In the genomic region with DNA sequence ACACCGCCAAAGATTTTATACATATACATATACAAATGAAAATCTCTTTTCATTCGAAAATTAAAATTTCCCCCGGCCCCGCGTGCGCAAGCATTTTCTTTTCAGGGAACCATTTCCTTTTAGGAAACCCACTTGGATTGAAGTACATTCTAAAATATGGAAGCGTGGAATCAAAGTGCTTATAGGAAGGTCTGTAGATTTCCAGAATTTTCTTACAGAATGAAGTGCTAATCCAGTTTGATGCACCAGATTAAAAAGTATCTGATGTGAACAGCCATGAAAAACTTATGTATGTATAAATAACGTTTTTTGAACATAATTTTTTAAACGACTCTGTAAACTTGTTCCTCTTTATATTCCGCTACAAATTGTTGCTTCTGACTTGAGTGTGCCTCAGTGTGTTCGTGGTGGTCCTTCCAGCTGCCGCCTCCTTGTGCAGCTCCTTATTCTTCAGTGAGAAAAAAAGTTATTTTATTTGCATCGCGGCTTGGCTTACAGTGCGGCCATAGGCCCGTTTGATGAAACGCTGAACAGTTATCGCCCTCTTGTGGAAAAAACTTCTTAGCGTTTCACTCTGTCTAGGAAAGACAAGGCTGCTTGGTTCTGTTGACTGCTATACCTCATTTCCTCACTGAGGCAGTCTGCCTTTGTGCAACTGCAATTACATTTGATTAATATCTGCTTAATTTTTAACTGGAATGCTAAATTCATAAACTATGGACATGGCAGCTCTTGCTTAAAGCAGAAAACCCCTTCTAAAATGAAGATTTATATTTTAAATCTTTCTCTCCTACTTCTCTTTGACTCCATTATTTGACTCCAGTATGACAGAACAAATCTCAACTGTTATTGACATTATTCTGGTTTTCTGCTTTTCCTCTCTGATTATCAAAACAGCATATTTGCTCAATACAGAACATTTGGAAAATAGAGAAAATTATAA, we compare ENCODE assay signal across 8 cellular contexts. TPM values are rescaled to one million over a fixed set of nuclear protein-coding genes. Genes with fewer than 3 reads are reported as not detected.
A peak's percentile ranks its signal among the peaks of the same experiment; 100 is the strongest.
DNase-seq lines count a peak whose midpoint lies in the region; ATAC-seq and FAIRE-seq lines count a peak whose summit lies in the region.

No MANE protein-coding gene starts in this region.

- peaks cover 4% of the 10 kb centered on the region for H3K4me1 Mint-ChIP-seq in activated naive CD4-positive, alpha-beta T cell treated with anti-CD3 and anti-CD28 coated beads, Interleukin-2, amount 10 ng/mL, durations not matched to agents 7 days and 5 days
- H3K4me1 Mint-ChIP-seq in memory B cell: peaks cover 5% of the 10 kb centered on the region

- H3K4me3 Mint-ChIP-seq in activated naive CD4-positive, alpha-beta T cell treated with anti-CD3 and anti-CD28 coated beads, Interleukin-2, amount 10 ng/mL, durations not matched to agents 7 days and 5 days: peak overlapping the region; percentile 24
- no peak overlapping the region for H3K4me3 Mint-ChIP-seq in memory B cell

- ATAC-seq in memory B cell (ENCODE audit: low read depth): peak; percentile 37

- DNase-seq in activated naive CD4-positive, alpha-beta T cell treated with anti-CD3 and anti-CD28 coated beads, Interleukin-2, amount 10 ng/mL, durations not matched to agents 7 days and 5 days: no peak
- no peak for DNase-seq in activated naive CD4-positive, alpha-beta T cell (lab: John Stamatoyannopoulos, UW)
- peak; percentile 70 for DNase-seq in H4 (ENCODE audit: low spot score)
- DNase-seq in Kasumi-1 (lab: John Stamatoyannopoulos, UW): peak; percentile 84 to 90
- peak; percentile 39 for DNase-seq in RCC 7860 (ENCODE audit: low spot score)
- peak; percentile 78 for DNase-seq in dermis blood vessel endothelial cell
- no peak for DNase-seq in memory B cell (ENCODE audit: low spot score in 2 of 2)
- no peak for DNase-seq in stimulated activated CD4-positive, alpha-beta T cell treated with anti-CD3 and anti-CD28 coated beads, Interleukin-4, amount 100 ng/mL, for 1 hour

- CTCF ChIA-PET in activated naive CD4-positive, alpha-beta T cell treated with anti-CD3 and anti-CD28 coated beads, Interleukin-2, amount 10 ng/mL, durations not matched to agents 7 days and 5 days (lab: Charles Lee): interaction anchor here (0.6 to 1.0 kb wide), 3 partner anchors 9 to 618 kb away, joined by 3 read pairs; no protein-coding TSS in a partner anchor

- peak; percentile 20 for FAIRE-seq in RCC 7860 (lab: Jason Lieb, UNC)

- H3K36me3 Mint-ChIP-seq in activated naive CD4-positive, alpha-beta T cell treated with anti-CD3 and anti-CD28 coated beads, Interleukin-2, amount 10 ng/mL, durations not matched to agents 7 days and 5 days: peaks cover 6% of the 10 kb centered on the region
- peaks cover 2% of the 10 kb centered on the region for H3K36me3 Mint-ChIP-seq in memory B cell

- H3K9me3 Mint-ChIP-seq in activated naive CD4-positive, alpha-beta T cell treated with anti-CD3 and anti-CD28 coated beads, Interleukin-2, amount 10 ng/mL, durations not matched to agents 7 days and 5 days: no peaks in the 10 kb centered on the region
- no peaks in the 10 kb centered on the region for H3K9me3 Mint-ChIP-seq in memory B cell

- H3K27ac Mint-ChIP-seq in activated naive CD4-positive, alpha-beta T cell treated with anti-CD3 and anti-CD28 coated beads, Interleukin-2, amount 10 ng/mL, durations not matched to agents 7 days and 5 days: peak overlapping the region; percentile 80
- H3K27ac Mint-ChIP-seq in memory B cell: no peak overlapping the region

- peaks cover 54% of the 10 kb centered on the region for H3K27me3 Mint-ChIP-seq in activated naive CD4-positive, alpha-beta T cell treated with anti-CD3 and anti-CD28 coated beads, Interleukin-2, amount 10 ng/mL, durations not matched to agents 7 days and 5 days
- H3K27me3 Mint-ChIP-seq in memory B cell: peaks cover 36% of the 10 kb centered on the region

RNA-seq across cellular contexts. Expression of a gene that starts 4.7 kb away (rescaled TPM):
- total RNA-seq in H4 (2014; rRNA removed; shearing (Covaris generic)): 0.45 and 0.50 TPM in 2 replicates
- total RNA-seq in dermis blood vessel endothelial cell: not detected in 2 replicates

Comparison
In these comparisons a context has a peak if more than half of its experiments do, and no peak if none do; other contexts are left out.
1. DNase-seq: peak in H4 (single experiment), Kasumi-1 (2 of 2), RCC 7860 (single experiment) and dermis blood vessel endothelial cell (single experiment); none in activated naive CD4-positive, alpha-beta T cell treated with anti-CD3 and anti-CD28 coated beads, Interleukin-2, amount 10 ng/mL, durations not matched to agents 7 days and 5 days (single experiment), activated naive CD4-positive, alpha-beta T cell (0 of 4), memory B cell (0 of 2) and stimulated activated CD4-positive, alpha-beta T cell treated with anti-CD3 and anti-CD28 coated beads, Interleukin-4, amount 100 ng/mL, for 1 hour (single experiment).